In genomic region chr1:6181347-6181770, GRCh38 we compare ENCODE assay signal across 1 cellular context.
TF ChIP-seq lines count a peak whose summit lies in the region.

No MANE protein-coding gene starts in this region.

TF ChIP-seq in HEK293, 187 proteins besides CTCF, POLR2A, EP300 and RAD21 (continued from another document):
- TF ChIP-seq KLF17 (tag by site-specific recombination; IDR thresholded peaks at IDR 0.05) (no peak), SP2 (tag by site-specific recombination; IDR thresholded peaks at IDR 0.05) (no peak), ZNF530 (tag by site-specific recombination; IDR thresholded peaks at IDR 0.05; ENCODE audit: low read depth) (no peak), ZNF596 (tag by site-specific recombination; IDR thresholded peaks at IDR 0.05) (no peak), ZNF571 (tag by site-specific recombination; IDR thresholded peaks at IDR 0.05) (no peak), ZNF449 (tag by site-specific recombination; IDR thresholded peaks at IDR 0.05) (no peak)
